1 cellular context compared by ENCODE assay signal in genomic region chr7:100373870-100374598, GRCh38.
A peak's percentile ranks its signal among the peaks of the same experiment; 100 is the strongest.
TF ChIP-seq lines count a peak whose summit lies in the region.

No MANE protein-coding gene starts in this region.

TF ChIP-seq in GM12878, 131 proteins besides CTCF, POLR2A, EP300 and RAD21:
- TF ChIP-seq MLLT1 (IDR thresholded peaks at IDR 0.05) (0 out of 2 replicates have a peak, but pooled peaks have one; percentile 31), SMC3 (IDR thresholded peaks at IDR 0.05; ENCODE audit: borderline replicate concordance, low read length) (peak; percentile 39; the same call in 1 of the 2 replicates), NR2F1 (conservative IDR thresholded peaks at IDR 0.05) (peak; percentile 77), PAX5 (IDR thresholded peaks at IDR 0.05; ENCODE audit: borderline replicate concordance, low read depth, low read length) (peak; percentile 51; the same call in 1 of the 2 replicates), YY1 (IDR thresholded peaks at IDR 0.05; ENCODE audit: low read depth, low read length) (peak; percentile 32; the same call in 1 of the 2 replicates), ZNF592 (IDR thresholded peaks at IDR 0.05) (peak; percentile 34; the same call in 1 of the 2 replicates), EED (IDR thresholded peaks at IDR 0.05; ENCODE audit: low read depth) (peak; percentile 66), IKZF2 (IDR thresholded peaks at IDR 0.05) (peak; percentile 58 to 73; a peak in 3 of 4 replicates), RELB (IDR thresholded peaks at IDR 0.05; ENCODE audit: low read depth) (peak; percentile 94), ZNF687 (IDR thresholded peaks at IDR 0.05) (0 out of 2 replicates have a peak, but pooled peaks have one; percentile 27), IKZF1 (conservative IDR thresholded peaks at IDR 0.05) (peak; percentile 60), BHLHE40 (IDR thresholded peaks at IDR 0.05; ENCODE audit: borderline replicate concordance in 1 of 2, low read depth in 2 of 2, low read length in 1 of 2) (peak in 1 of 2 experiments; percentile 39; a peak in 1 of 4 replicates), RELA (IDR thresholded peaks at IDR 0.05; ENCODE audit: borderline replicate concordance, partially characterized antibody) (peak; percentile 84), MEF2B (IDR thresholded peaks at IDR 0.05; ENCODE audit: partially characterized antibody, poor library complexity, severe bottlenecking) (peak; percentile 93), SMARCA5 (IDR thresholded peaks at IDR 0.05) (peak; percentile 19; the same call in 1 of the 2 replicates)
